In genomic region chr19:6738726-6739389, GRCh38 we compare ENCODE assay signal across 1 cellular context.
TF ChIP-seq lines count a peak whose summit lies in the region.

No MANE protein-coding gene starts in this region.

TF ChIP-seq in HepG2, 621 proteins besides CTCF, POLR2A, EP300 and RAD21 (continued from another document):
- TF ChIP-seq KLF12 (CRISPR knock-in tag; IDR thresholded peaks at IDR 0.05; ENCODE audit: borderline replicate concordance), result peak; percentile 33; the same call in 1 of the 2 replicates
- no peak for TF ChIP-seq NFYB (CRISPR knock-in tag; IDR thresholded peaks at IDR 0.05)
- no peak for TF ChIP-seq PCBP2 (optimal IDR thresholded peaks at IDR 0.05; ENCODE audit: low read depth, low read length, poor library complexity, severe bottlenecking)
- TF ChIP-seq ZNF276 (CRISPR knock-in tag; IDR thresholded peaks at IDR 0.05; ENCODE audit: low read depth), result 0 out of 2 replicates have a peak, but pooled peaks have one; percentile 51
- peak; percentile 51; the same call in 1 of the 2 replicates for TF ChIP-seq ZNF687 (CRISPR knock-in tag; IDR thresholded peaks at IDR 0.05)
- 0 out of 2 replicates have a peak, but pooled peaks have one; percentile 44 for TF ChIP-seq E2F2 (CRISPR knock-in tag; IDR thresholded peaks at IDR 0.05; ENCODE audit: borderline replicate concordance)
TF ChIP-seq in HepG2: peak in this region for 63.
